ENCODE assay signal across 22 cellular contexts in the genomic region with DNA sequence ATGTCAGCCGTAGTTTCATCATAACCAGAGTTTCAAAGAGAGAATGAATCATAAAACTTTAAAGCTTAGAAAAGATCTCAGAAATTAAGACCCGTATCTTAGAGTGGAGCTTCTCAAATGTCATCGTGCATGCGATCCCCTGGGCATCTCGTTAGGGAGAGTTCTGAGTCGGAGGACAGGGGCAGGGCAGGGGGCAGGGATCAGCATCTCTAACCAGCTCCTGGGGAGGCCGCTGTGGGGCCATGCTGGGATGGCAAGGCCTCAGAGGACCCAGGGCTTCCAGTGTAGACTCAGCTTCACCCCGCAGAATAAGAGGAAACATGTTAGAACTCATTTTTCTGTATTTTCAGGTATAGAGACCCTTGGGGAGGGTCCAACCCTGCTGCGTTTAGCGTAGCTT.
A peak's percentile ranks its signal among the peaks of the same experiment; 100 is the strongest.
DNase-seq lines count a peak whose midpoint lies in the region; ATAC-seq and TF ChIP-seq lines count a peak whose summit lies in the region.
"Had no signal": no experiment of that assay in that cellular context is flagged by ENCODE, and none has a peak within 500 bp of the region (broad histone marks: within the 10 kb centered on the region; RNA-seq: fewer than 3 reads in every experiment).

No MANE protein-coding gene starts in this region.

- TF ChIP-seq CTCF in chondrocyte (IDR thresholded peaks at IDR 0.05) = no peak
- no peak for TF ChIP-seq CTCF in nephron progenitor cell (IDR thresholded peaks at IDR 0.05)
- no peak for TF ChIP-seq CTCF in upper lobe of right lung (IDR thresholded peaks at IDR 0.05)
- no peak for TF ChIP-seq CTCF in natural killer cell (IDR thresholded peaks at IDR 0.05)
- TF ChIP-seq CTCF in Calu3 (IDR thresholded peaks at IDR 0.05; ENCODE audit: unreplicated experiment) = no peak

- H3K9me3 Mint-ChIP-seq in chondrocyte (ENCODE audit: low read depth) (no peaks in the 10 kb centered on the region), nephron progenitor cell (peaks cover 24% of the 10 kb centered on the region), natural killer cell (no peaks in the 10 kb centered on the region), Calu3 (ENCODE audit: low read depth, unreplicated experiment) (no peaks in the 10 kb centered on the region)
- H3K9me3 Mint-ChIP-seq: CD4-positive, alpha-beta T cell; GM23338 had no signal

- H3K36me3 ChIP-seq in upper lobe of right lung = no peaks in the 10 kb centered on the region
- H3K36me3 ChIP-seq: BE2C; BLaER1 treated with 17β-estradiol and CSF1 and Interleukin-3, amounts not matched to agents 10 nM and 100 nM had no signal

- no peaks in the 10 kb centered on the region for H3K4me1 Mint-ChIP-seq in chondrocyte (ENCODE audit: low read depth)
- peaks cover 69% of the 10 kb centered on the region for H3K4me1 Mint-ChIP-seq in nephron progenitor cell
- no peaks in the 10 kb centered on the region for H3K4me1 Mint-ChIP-seq in natural killer cell
- H3K4me1 Mint-ChIP-seq in Calu3 (ENCODE audit: low read depth, unreplicated experiment) = peaks cover 30% of the 10 kb centered on the region
- H3K4me1 Mint-ChIP-seq: CD14-positive monocyte; CD8-positive, alpha-beta memory T cell had no signal

- H3K4me1 ChIP-seq in upper lobe of right lung = peaks cover 15% of the 10 kb centered on the region
- H3K4me1 ChIP-seq: A549, BE2C had no signal

- H3K27me3 ChIP-seq in upper lobe of right lung = no peaks in the 10 kb centered on the region
- H3K27me3 ChIP-seq: BE2C; BLaER1 treated with 17β-estradiol and CSF1 and Interleukin-3, amounts not matched to agents 10 nM and 100 nM had no signal

- intact Hi-C loops in posterior vena cava (cut with DNase I) = no loop called here
- intact Hi-C loops in upper lobe of right lung (cut with DNase I) = no loop called here
- intact Hi-C loops in natural killer cell (cut with micrococcal nuclease) = no loop called here
- intact Hi-C loops in Calu3 (cut with micrococcal nuclease; ENCODE audit: unreplicated experiment) = no loop called here

- DNase-seq in chondrocyte (ENCODE audit: low spot score) (peak; percentile 55), nephron progenitor cell (no peak), posterior vena cava (ENCODE audit: low spot score) (peak; percentile 65), upper lobe of right lung (peak; percentile 40), natural killer cell (no peak), Calu3 (no peak)
- DNase-seq: 8988T; ACHN; AML-193; BE2C; CD4-positive, alpha-beta T cell; CD8-positive, alpha-beta memory T cell; DMS53; DMS79 treated with DMSO at 0.1 percent for 48 hours; GF-D8; H9 had no signal

- no peak overlapping the region for H3K27ac ChIP-seq in upper lobe of right lung
- H3K27ac ChIP-seq: A549; BLaER1 treated with 17β-estradiol and CSF1 and Interleukin-3, amounts not matched to agents 10 nM and 100 nM had no signal

- CTCF ChIA-PET in Calu3 (lab: Charles Lee) = no interaction called here

- H3K36me3 Mint-ChIP-seq in chondrocyte (ENCODE audit: low read depth) (no peaks in the 10 kb centered on the region), nephron progenitor cell (ENCODE audit: low read depth) (peaks cover 7% of the 10 kb centered on the region), natural killer cell (no peaks in the 10 kb centered on the region), Calu3 (ENCODE audit: insufficient read depth, unreplicated experiment) (no peaks in the 10 kb centered on the region)
- H3K36me3 Mint-ChIP-seq: CD14-positive monocyte; CD8-positive, alpha-beta memory T cell had no signal

- H3K4me3 Mint-ChIP-seq in chondrocyte (ENCODE audit: unreplicated experiment) (no peak overlapping the region), nephron progenitor cell (no peak overlapping the region), natural killer cell (no peak overlapping the region), Calu3 (ENCODE audit: low read depth, unreplicated experiment) (no peak overlapping the region)
- H3K4me3 Mint-ChIP-seq: CD14-positive monocyte; CD4-positive, alpha-beta T cell; CD8-positive, alpha-beta memory T cell; GM23338; H9 had no signal

- no TSS peak for BruUV-seq in Calu3 (replicated peaks; lab: Mats Ljungman, UMichigan)

- ATAC-seq in upper lobe of right lung (no peak), natural killer cell (no peak), HG03039 (IDR thresholded peaks at IDR 0.05; ENCODE audit: unreplicated experiment) (no peak)
- ATAC-seq: A549, GM23338, HCT116 had no signal

- no peaks in the 10 kb centered on the region for H3K9me3 ChIP-seq in upper lobe of right lung
- H3K9me3 ChIP-seq: A549, BE2C had no signal

- H3K4me3 ChIP-seq in upper lobe of right lung = no peak overlapping the region
- H3K4me3 ChIP-seq: A549; BLaER1 treated with 17β-estradiol and CSF1 and Interleukin-3, amounts not matched to agents 10 nM and 100 nM; GM23338 had no signal

- H3K27ac Mint-ChIP-seq in chondrocyte (ENCODE audit: unreplicated experiment) (no peak overlapping the region), nephron progenitor cell (peak overlapping the region; percentile 61), natural killer cell (no peak overlapping the region), Calu3 (ENCODE audit: unreplicated experiment) (no peak overlapping the region)
- H3K27ac Mint-ChIP-seq: CD14-positive monocyte; CD4-positive, alpha-beta T cell; CD8-positive, alpha-beta memory T cell; GM23338; H9 had no signal

- H3K27me3 Mint-ChIP-seq in chondrocyte (ENCODE audit: low read depth) (peaks cover 31% of the 10 kb centered on the region), nephron progenitor cell (ENCODE audit: low read depth, poor library complexity) (peaks cover 14% of the 10 kb centered on the region), natural killer cell (ENCODE audit: low read depth in 2 of 2) (peaks cover 0 to 8% of the 10 kb centered on the region in 2 donors), Calu3 (ENCODE audit: unreplicated experiment) (peaks cover 14% of the 10 kb centered on the region)

Comparison
In these comparisons a context has a peak if more than half of its experiments do, and no peak if none do; other contexts are left out.
1. DNase-seq: peak in chondrocyte (single experiment), posterior vena cava (single experiment) and upper lobe of right lung (single experiment); none in nephron progenitor cell (single experiment), natural killer cell (single experiment) and Calu3 (single experiment).